Comparison of ENCODE assay signal across 18 cellular contexts in the genomic region with DNA sequence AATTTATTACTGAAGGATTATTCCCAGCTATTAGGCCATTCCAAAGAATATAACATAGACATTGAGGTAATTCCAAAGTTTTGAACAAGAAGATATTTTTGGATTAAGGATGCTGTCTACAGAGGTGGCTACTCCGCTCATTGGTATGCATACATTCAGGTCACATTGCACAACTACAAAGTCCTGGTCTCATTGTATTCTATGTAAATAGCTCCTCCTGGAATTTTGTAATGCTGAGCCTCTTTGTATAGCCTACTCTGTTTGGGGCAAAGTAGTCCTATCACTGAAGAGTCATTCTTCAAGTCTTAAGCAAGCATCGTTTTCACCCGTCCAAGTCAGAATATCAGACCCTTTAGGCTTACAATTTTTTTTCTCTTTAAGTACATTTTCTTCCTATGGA.
DNase-seq lines count a peak whose midpoint lies in the region; ATAC-seq, FAIRE-seq and TF ChIP-seq lines count a peak whose summit lies in the region.
"Had no signal": no experiment of that assay in that cellular context is flagged by ENCODE, and none has a peak within 500 bp of the region (broad histone marks: within the 10 kb centered on the region; RNA-seq: fewer than 3 reads in every experiment).

No MANE protein-coding gene starts in this region.

- POLR2A ChIA-PET in MCF 10A (lab: Yijun Ruan, JAX) = interaction anchor here (0.7 kb wide), 1 partner anchor 17 kb away, joined by 3 read pairs; no protein-coding TSS in a partner anchor

- no peaks in the 10 kb centered on the region for H3K9me3 Mint-ChIP-seq in MCF 10A (ENCODE audit: unreplicated experiment)
- H3K9me3 Mint-ChIP-seq: IgD-negative memory B cell had no signal

- no peaks in the 10 kb centered on the region for H3K79me2 ChIP-seq in mammary epithelial cell (ENCODE audit: insufficient read depth, low read length)

- no peak overlapping the region for H2AFZ ChIP-seq in mammary epithelial cell (ENCODE audit: low read depth, low read length)

- peaks cover 10% of the 10 kb centered on the region for H3K4me1 Mint-ChIP-seq in MCF 10A (ENCODE audit: insufficient read depth, unreplicated experiment)
- H3K4me1 Mint-ChIP-seq: CD14-positive monocyte; CD4-positive, alpha-beta memory T cell; IgD-negative memory B cell had no signal

- CTCF ChIA-PET in MCF 10A (lab: Yijun Ruan, JAX) = no interaction called here
- CTCF ChIA-PET in mammary epithelial cell (lab: Charles Lee; ENCODE audit: low non-redundant PET) = no interaction called here

- no peak overlapping the region for H3K27ac ChIP-seq in mammary epithelial cell (ENCODE audit: insufficient read depth, low read depth, low read length)
- H3K27ac ChIP-seq: 22Rv1, A549, BLaER1 had no signal

- BruUV-seq in MCF 10A (replicated peaks; lab: Mats Ljungman, UMichigan) (no TSS peak), mammary epithelial cell (replicated peaks; lab: Mats Ljungman, UMichigan) (no TSS peak)

- in situ Hi-C loops in mammary epithelial cell (cut with MboI; ENCODE audit: low sequenced_read_pairs in 2 of 2) = no loop called here

- no peaks in the 10 kb centered on the region for H3K36me3 Mint-ChIP-seq in MCF 10A (ENCODE audit: insufficient read depth, unreplicated experiment)
- H3K36me3 Mint-ChIP-seq: CD14-positive monocyte; CD4-positive, alpha-beta memory T cell; IgD-negative memory B cell had no signal

- H3K27ac Mint-ChIP-seq in MCF 10A (ENCODE audit: low read depth, unreplicated experiment) = no peak overlapping the region
- H3K27ac Mint-ChIP-seq: CD14-positive monocyte; CD4-positive, alpha-beta memory T cell; IgD-negative memory B cell had no signal

- H4K20me1 ChIP-seq in mammary epithelial cell (ENCODE audit: insufficient read depth, low read length) = no peaks in the 10 kb centered on the region
- H4K20me1 ChIP-seq: BLaER1 had no signal

- FAIRE-seq in bronchial epithelial cell (lab: Jason Lieb, UNC) = no peak
- FAIRE-seq: A549, HTR-8/SVneo had no signal

- H3K36me3 ChIP-seq in mammary epithelial cell (ENCODE audit: insufficient read depth, low read length) = no peaks in the 10 kb centered on the region
- no peaks in the 10 kb centered on the region for H3K36me3 ChIP-seq in bronchial epithelial cell (ENCODE audit: control insufficient read depth, insufficient read depth, low read length)
- H3K36me3 ChIP-seq: BLaER1, HAP-1 had no signal

- H3K9me3 ChIP-seq in mammary epithelial cell (replicated peaks; ENCODE audit: insufficient read depth, low read length) = no peaks in the 10 kb centered on the region
- H3K9me3 ChIP-seq: A549, BLaER1, HAP-1 had no signal

- no peaks in the 10 kb centered on the region for H3K27me3 Mint-ChIP-seq in MCF 10A (ENCODE audit: insufficient read depth, unreplicated experiment)
- H3K27me3 Mint-ChIP-seq: IgD-negative memory B cell had no signal

- TF ChIP-seq CTCF in MCF 10A (IDR thresholded peaks at IDR 0.05; ENCODE audit: unreplicated experiment) (no peak), mammary epithelial cell (conservative IDR thresholded peaks at IDR 0.05 in 1 of 2, IDR thresholded peaks at IDR 0.05 in 1 of 2; ENCODE audit: extremely low read depth in 1 of 2, insufficient read depth in 1 of 2, low read depth in 1 of 2, low read length in 2 of 2) (no peak), bronchial epithelial cell (IDR thresholded peaks at IDR 0.05; ENCODE audit: insufficient read depth, low read length, severe bottlenecking) (no peak)

- dilution Hi-C loops in mammary epithelial cell (cut with HindIII; ENCODE audit: low sequenced_read_pairs) = no loop called here

- H3K9ac ChIP-seq in mammary epithelial cell (ENCODE audit: insufficient read depth, low read length) = no peak overlapping the region
- H3K9ac ChIP-seq: BLaER1 had no signal

- peaks cover 2% of the 10 kb centered on the region for H3K27me3 ChIP-seq in mammary epithelial cell (ENCODE audit: insufficient read depth, low read length)
- H3K27me3 ChIP-seq in bronchial epithelial cell (ENCODE audit: control insufficient read depth, insufficient read depth, low read length) = no peaks in the 10 kb centered on the region
- H3K27me3 ChIP-seq: BLaER1 had no signal

- DNase-seq in MCF 10A (ENCODE audit: unreplicated experiment) (peak; percentile 6), mammary epithelial cell (no peak), bronchial epithelial cell (ENCODE audit: low read depth) (peak; percentile 1), iPS-NIHi11 (ENCODE audit: low spot score) (peak; percentile 13), AML-193 (lab: John Stamatoyannopoulos, UW) (no peak), COLO668 (lab: John Stamatoyannopoulos, UW; ENCODE audit: unreplicated experiment) (no peak)
- DNase-seq: Calu3; CD4-positive, alpha-beta memory T cell; DMS79 treated with DMSO at 0.1 percent for 48 hours; GF-D8 had no signal

- no peak overlapping the region for H3K4me2 ChIP-seq in mammary epithelial cell (ENCODE audit: insufficient read depth, low read depth, low read length)
- H3K4me2 ChIP-seq: A549, BLaER1 had no signal

- WGBS in mammary epithelial cell (ENCODE audit: low coverage, missing lambda C conversion rate) = 97% methylated on average over 3 of the region's 3 CpGs

- intact Hi-C loops in MCF 10A (cut with micrococcal nuclease) = no loop called here
- intact Hi-C loops in mammary epithelial cell (cut with micrococcal nuclease) = no loop called here

- no peak overlapping the region for H3K4me3 Mint-ChIP-seq in MCF 10A (ENCODE audit: unreplicated experiment)
- H3K4me3 Mint-ChIP-seq: CD14-positive monocyte; CD4-positive, alpha-beta memory T cell; IgD-negative memory B cell had no signal

- H3K4me3 ChIP-seq in mammary epithelial cell (replicated peaks in 1 of 3; ENCODE audit: insufficient read depth in 1 of 3, low read depth in 2 of 3, low read length in 3 of 3) = no peak overlapping the region
- H3K4me3 ChIP-seq in bronchial epithelial cell (ENCODE audit: low read depth, low read length) = no peak overlapping the region
- H3K4me3 ChIP-seq: A549, BLaER1, HAP-1 had no signal

- no peaks in the 10 kb centered on the region for H3K4me1 ChIP-seq in mammary epithelial cell (ENCODE audit: insufficient read depth, low read length)
- H3K4me1 ChIP-seq: A549, BLaER1, HAP-1 had no signal

- ATAC-seq in HG02678 (IDR thresholded peaks at IDR 0.05; ENCODE audit: unreplicated experiment) = no peak
- ATAC-seq: A549 had no signal

Comparison
In these comparisons a context has a peak if more than half of its experiments do, and no peak if none do; other contexts are left out.
1. DNase-seq: peak in MCF 10A (single experiment), bronchial epithelial cell (single experiment) and iPS-NIHi11 (single experiment); none in mammary epithelial cell (single experiment), AML-193 (0 of 2) and COLO668 (single experiment).